In the genomic region with DNA sequence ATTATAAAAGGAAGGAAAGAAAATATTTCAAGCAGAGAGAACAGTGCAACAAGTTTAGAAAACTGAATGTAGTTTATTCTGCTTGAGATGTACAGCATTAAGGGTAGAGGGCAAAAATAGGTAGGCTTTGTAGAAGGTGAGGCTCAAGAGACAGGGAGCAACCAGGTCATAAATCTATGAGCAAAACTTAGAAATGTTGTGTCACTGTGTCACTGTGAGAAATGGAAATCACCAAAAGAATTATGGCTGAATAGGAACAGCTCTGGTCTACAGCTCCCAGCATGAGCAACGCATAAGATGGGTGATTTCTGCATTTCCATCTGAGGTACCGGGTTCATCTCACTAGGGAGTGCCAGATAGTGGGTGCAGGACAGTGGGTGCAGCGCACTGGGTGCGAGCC, we compare ENCODE assay signal across 27 cellular contexts.
"Had no signal": no experiment of that assay in that cellular context is flagged by ENCODE, and none has a peak within 500 bp of the region (broad histone marks: within the 10 kb centered on the region; RNA-seq: fewer than 3 reads in every experiment).

No MANE protein-coding gene starts in this region.

- H3K4me3 ChIP-seq: left ventricle myocardium inferior, lung, neural progenitor cell, right atrium auricular region, skin epidermis, stomach, testis, thyroid gland, transverse colon, upper lobe of left lung, vagina had no signal

- H3K36me3 Mint-ChIP-seq: natural killer cell had no signal

- H3K4me3 Mint-ChIP-seq: mesothelial cell of epicardium; natural killer cell; nephron progenitor cell; neural progenitor cell; stimulated activated naive B cell treated with anti-CD40 and anti-IgM and Interleukin-4, amounts not matched to agents 10 μg/mL and 1 μg/mL and 100 μg/mL, for 72 hours had no signal

- H3K4me1 Mint-ChIP-seq: mesothelial cell of epicardium, natural killer cell, nephron progenitor cell, neural progenitor cell had no signal

- H3K9ac ChIP-seq: neural progenitor cell, parathyroid adenoma had no signal

- H3K36me3 ChIP-seq: neural progenitor cell, neutrophil, right atrium auricular region, thyroid gland, transverse colon, upper lobe of left lung, vagina had no signal

- H3K4me1 ChIP-seq: left ventricle myocardium inferior, neural progenitor cell, parathyroid adenoma, right atrium auricular region, stomach, testis, thyroid gland, transverse colon, upper lobe of left lung, vagina had no signal

- H2AFZ ChIP-seq: neural progenitor cell, parathyroid adenoma had no signal

- H3K27ac Mint-ChIP-seq: mesothelial cell of epicardium; natural killer cell; nephron progenitor cell; neural progenitor cell; stimulated activated naive B cell treated with anti-CD40 and anti-IgM and Interleukin-4, amounts not matched to agents 10 μg/mL and 1 μg/mL and 100 μg/mL, for 72 hours had no signal

- H3K79me2 ChIP-seq: parathyroid adenoma had no signal

- DNase-seq: islet precursor cell; left ventricle myocardium inferior; mesendoderm; naive B cell; natural killer cell; nephron progenitor cell; occipital lobe; stimulated activated CD4-positive, alpha-beta T cell treated with anti-CD3 and anti-CD28 coated beads, Interleukin-12 subunit alpha, Interleukin-12 subunit beta, amount 100 ng/mL, for 4 hours; stimulated activated CD4-positive, alpha-beta T cell treated with anti-CD3 and anti-CD28 coated beads, Interleukin-15, amount 100 ng/mL, for 24 hours; stimulated activated CD4-positive, alpha-beta T cell treated with anti-CD3 and anti-CD28 coated beads, Interleukin-2, amount 100 ng/mL, for 24 hours; stimulated activated CD4-positive, alpha-beta T cell treated with anti-CD3 and anti-CD28 coated beads, Interleukin-4, amount 100 ng/mL, for 1 hour; stimulated activated naive B cell treated with anti-CD40 and anti-IgM and Interleukin-4, amounts not matched to agents 10 μg/mL and 1 μg/mL and 100 μg/mL, for 72 hours; stimulated activated naive CD8-positive, alpha-beta T cell treated with anti-CD3 and anti-CD28 coated beads, Interleukin-15, Interleukin-2, amounts not matched to agents 100 U/mL and 50 U/mL, for 24 hours; stomach; testis; thyroid gland; transverse colon had no signal

- H3K27ac ChIP-seq: left ventricle myocardium inferior, neural progenitor cell, neutrophil, parathyroid adenoma, right atrium auricular region, skin epidermis, stomach, testis, thyroid gland, transverse colon, upper lobe of left lung, vagina had no signal

- H3K27me3 ChIP-seq: neural progenitor cell, neutrophil, right atrium auricular region, stomach, testis, thyroid gland, transverse colon, upper lobe of left lung, vagina had no signal

- H3K4me2 ChIP-seq: neural progenitor cell had no signal

- H3K9me3 Mint-ChIP-seq: natural killer cell had no signal

- H3K9me3 ChIP-seq: neutrophil, right atrium auricular region, testis, thyroid gland, transverse colon, vagina had no signal

- ATAC-seq: natural killer cell; sciatic nerve; stimulated activated naive B cell treated with anti-CD40 and anti-IgM and Interleukin-4, amounts not matched to agents 10 μg/mL and 1 μg/mL and 100 μg/mL, for 72 hours; stimulated activated naive CD8-positive, alpha-beta T cell treated with anti-CD3 and anti-CD28 coated beads, Interleukin-15, Interleukin-2, amounts not matched to agents 100 U/mL and 50 U/mL, for 24 hours had no signal
